In the genomic region with DNA sequence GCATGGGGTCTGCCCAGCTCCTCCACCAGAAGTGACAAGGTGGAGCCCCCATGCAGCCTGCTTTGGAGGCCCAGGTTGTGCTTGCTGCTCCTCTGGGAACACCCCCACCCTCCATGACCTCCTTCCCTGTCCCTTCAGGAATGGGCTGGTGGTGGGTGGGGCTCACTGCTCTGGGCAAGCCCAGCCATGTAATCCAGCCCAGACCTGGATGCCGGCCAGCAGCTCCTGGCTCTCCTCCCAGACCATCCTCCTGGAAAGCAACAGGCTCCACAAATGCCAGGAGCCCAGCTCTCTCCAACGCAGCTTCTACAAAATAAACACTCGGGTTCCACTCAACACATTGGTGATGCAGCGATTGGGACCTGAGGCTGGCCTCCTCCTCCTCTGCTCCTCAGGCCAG, we compare ENCODE assay signal across 4 cellular contexts. TPM values are rescaled to one million over a fixed set of nuclear protein-coding genes. Genes with fewer than 3 reads are reported as not detected.
"Had no signal": no experiment of that assay in that cellular context is flagged by ENCODE, and none has a peak within 500 bp of the region (broad histone marks: within the 10 kb centered on the region; RNA-seq: fewer than 3 reads in every experiment).

No MANE protein-coding gene starts in this region.

RNA-seq across cellular contexts. Expression of gene RIMBP3C, which starts 53.3 kb away (rescaled TPM):
- total RNA-seq: mammary epithelial cell, osteocyte, skeletal muscle tissue had no signal
- polyA plus RNA-seq: urinary bladder had no signal
